In genomic region chr20:8389381-8390368, GRCh38 we compare ENCODE assay signal across 1 cellular context.
TF ChIP-seq lines count a peak whose summit lies in the region.

No MANE protein-coding gene starts in this region.

TF ChIP-seq in GM23338, 12 proteins besides CTCF, POLR2A, EP300 and RAD21 (continued from another document):
- no peak for TF ChIP-seq ZNF462 (CRISPR knock-in tag; IDR thresholded peaks at IDR 0.05)
- no peak for TF ChIP-seq ZNF331 (CRISPR knock-in tag; IDR thresholded peaks at IDR 0.05; ENCODE audit: low read depth)
- TF ChIP-seq EZH2phosphoT487 (IDR thresholded peaks at IDR 0.05; ENCODE audit: unreplicated experiment), result no peak
TF ChIP-seq in GM23338: peak in this region for 0.
